ENCODE assay signal across 21 cellular contexts in genomic region chr19:32396046-32396652, GRCh38. TPM values are rescaled to one million over a fixed set of nuclear protein-coding genes. Genes with fewer than 3 reads are reported as not detected.
DNase-seq lines count a peak whose midpoint lies in the region; ATAC-seq and TF ChIP-seq lines count a peak whose summit lies in the region.
"Had no signal": no experiment of that assay in that cellular context is flagged by ENCODE, and none has a peak within 500 bp of the region (broad histone marks: within the 10 kb centered on the region; RNA-seq: fewer than 3 reads in every experiment).

No MANE protein-coding gene starts in this region.

- no peak for TF ChIP-seq POLR2A in transverse colon (IDR thresholded peaks at IDR 0.05)

- intact Hi-C loops in transverse colon (cut with DNase I; ENCODE audit: low total_unique reads) (no loop called here), PC-9 (cut with micrococcal nuclease; ENCODE audit: unreplicated experiment) (no loop called here)

- H4K20me1 ChIP-seq in PC-9 (ENCODE audit: insufficient read depth) = no peaks in the 10 kb centered on the region

- no peaks in the 10 kb centered on the region for H3F3A ChIP-seq in PC-9 (ENCODE audit: insufficient read depth, low read depth)

- BruUV-seq in PC-9 (replicated peaks; lab: Mats Ljungman, UMichigan) = no TSS peak

- H3K9me3 ChIP-seq in transverse colon (no peaks in the 10 kb centered on the region), PC-9 (ENCODE audit: insufficient read depth, low read depth) (no peaks in the 10 kb centered on the region)
- H3K9me3 ChIP-seq: right atrium auricular region had no signal

- no peak overlapping the region for H3K27ac Mint-ChIP-seq in activated T-cell treated with anti-CD3 and anti-CD28 coated beads, Interleukin-2, amount 50 U/mL, for 72 hours
- H3K27ac Mint-ChIP-seq: memory B cell had no signal

- H2AFZ ChIP-seq in PC-9 = no peak overlapping the region

- 85 to 90% methylated on average over 2 to 6 of the region's 6 CpGs for WGBS in transverse colon (ENCODE audit: low coverage in 1 of 2), 2 donors

- no peaks in the 10 kb centered on the region for H3K27me3 Mint-ChIP-seq in activated T-cell treated with anti-CD3 and anti-CD28 coated beads, Interleukin-2, amount 50 U/mL, for 72 hours (ENCODE audit: low read depth)
- H3K27me3 Mint-ChIP-seq: memory B cell had no signal

- H3K4me1 Mint-ChIP-seq in activated T-cell treated with anti-CD3 and anti-CD28 coated beads, Interleukin-2, amount 50 U/mL, for 72 hours (ENCODE audit: low read depth) = peaks cover 11% of the 10 kb centered on the region
- H3K4me1 Mint-ChIP-seq: CD14-positive monocyte had no signal

- in situ Hi-C loops in transverse colon (cut with MboI; ENCODE audit: low pct_ligation_motif_present in 1 of 4, low pct_unique_long_range_greater_than_20kb in 1 of 4, low sequenced_read_pairs in 3 of 4) = no loop called here

- H3K4me2 ChIP-seq in PC-9 = no peak overlapping the region
- H3K4me2 ChIP-seq: KMS-11 had no signal

- H3K79me2 ChIP-seq in PC-9 (ENCODE audit: low read depth) = no peaks in the 10 kb centered on the region

- no peaks in the 10 kb centered on the region for H3K27me3 ChIP-seq in transverse colon
- no peaks in the 10 kb centered on the region for H3K27me3 ChIP-seq in PC-9 (ENCODE audit: insufficient read depth, low read depth)
- H3K27me3 ChIP-seq: right atrium auricular region had no signal

- DNase-seq in activated T-cell treated with anti-CD3 and anti-CD28 coated beads, Interleukin-2, amount 50 U/mL, for 72 hours = peak in 1 of 2 donors; percentile 26
- DNase-seq in activated T-cell treated with anti-CD3 and anti-CD28 coated beads, Interleukin-2, amount 50 U/mL, for 1 hour = no peak
- DNase-seq in activated naive CD4-positive, alpha-beta T cell treated with anti-CD3 and anti-CD28 coated beads, Interleukin-2, amount 50 U/mL, for 16 hours = peak; percentile 18
- DNase-seq in fibroblast of mammary gland (ENCODE audit: low read depth) (peak; percentile 11), transverse colon (no peak), PC-9 (no peak)
- peak; percentile 33 for DNase-seq in stimulated activated naive CD8-positive, alpha-beta T cell treated with anti-CD3 and anti-CD28 coated beads, Interleukin-15, Interleukin-2, amounts not matched to agents 100 U/mL and 50 U/mL, for 24 hours
- no peak for DNase-seq in activated effector memory CD4-positive, alpha-beta T cell treated with anti-CD3 and anti-CD28 coated beads, Interleukin-2, amount 50 U/mL, for 16 hours
- DNase-seq: effector CD4-positive, alpha-beta T cell; EL; erythroblast; left cardiac atrium; NCI-H1694; stimulated activated CD4-positive, alpha-beta T cell treated with anti-CD3 and anti-CD28 coated beads, Interleukin-12 subunit alpha, Interleukin-12 subunit beta, amount 100 ng/mL, for 4 hours; stimulated activated CD8-positive, alpha-beta memory T cell treated with anti-CD3 and anti-CD28 coated beads, Interleukin-4, amount 100 ng/mL, for 48 hours; substantia nigra had no signal

- H3K36me3 ChIP-seq in transverse colon = no peaks in the 10 kb centered on the region
- H3K36me3 ChIP-seq in PC-9 (ENCODE audit: low read depth) = no peaks in the 10 kb centered on the region
- H3K36me3 ChIP-seq: right atrium auricular region had no signal

- POLR2A ChIA-PET in PC-9 (lab: Charles Lee; ENCODE audit: unreplicated experiment) = no interaction called here

- no peaks in the 10 kb centered on the region for H3K9me3 Mint-ChIP-seq in activated T-cell treated with anti-CD3 and anti-CD28 coated beads, Interleukin-2, amount 50 U/mL, for 72 hours
- H3K9me3 Mint-ChIP-seq: memory B cell had no signal

- TF ChIP-seq EP300 in transverse colon (IDR thresholded peaks at IDR 0.05; ENCODE audit: low read depth) = no peak

- H3K4me3 Mint-ChIP-seq in activated T-cell treated with anti-CD3 and anti-CD28 coated beads, Interleukin-2, amount 50 U/mL, for 72 hours = no peak overlapping the region
- H3K4me3 Mint-ChIP-seq: memory B cell had no signal

- ATAC-seq in activated T-cell treated with anti-CD3 and anti-CD28 coated beads, Interleukin-2, amount 50 U/mL, for 72 hours (replicated peaks in 1 of 2) = peak; percentile 74 to 85
- ATAC-seq in stimulated activated naive CD8-positive, alpha-beta T cell treated with anti-CD3 and anti-CD28 coated beads, Interleukin-15, Interleukin-2, amounts not matched to agents 100 U/mL and 50 U/mL, for 24 hours = peak; percentile 71
- ATAC-seq: left cardiac atrium, SK-N-SH treated with all-trans-retinoic acid at 6 μM for 48 hours had no signal

- H3K4me1 ChIP-seq in transverse colon (no peaks in the 10 kb centered on the region), PC-9 (replicated peaks; ENCODE audit: insufficient read depth) (no peaks in the 10 kb centered on the region)

- H3K36me3 Mint-ChIP-seq in activated T-cell treated with anti-CD3 and anti-CD28 coated beads, Interleukin-2, amount 50 U/mL, for 72 hours (ENCODE audit: insufficient read depth in 2 of 2) = peaks cover 0 to 4% of the 10 kb centered on the region in 2 donors

- H3K9me2 ChIP-seq in PC-9 (ENCODE audit: insufficient read depth) = no peaks in the 10 kb centered on the region

- TF ChIP-seq CTCF in fibroblast of mammary gland (conservative IDR thresholded peaks at IDR 0.05; ENCODE audit: control insufficient read depth, insufficient read depth, low read depth, low read length) (no peak), transverse colon (IDR thresholded peaks at IDR 0.05) (no peak), PC-9 (conservative IDR thresholded peaks at IDR 0.05) (no peak)

- CTCF ChIA-PET in PC-9 (lab: Charles Lee) = no interaction called here

- H3K4me3 ChIP-seq in fibroblast of mammary gland (ENCODE audit: control insufficient read depth, low read depth, low read length) (no peak overlapping the region), transverse colon (no peak overlapping the region), PC-9 (no peak overlapping the region)
- H3K4me3 ChIP-seq: right atrium auricular region had no signal

- no peak overlapping the region for H3K27ac ChIP-seq in transverse colon
- no peak overlapping the region for H3K27ac ChIP-seq in PC-9
- H3K27ac ChIP-seq: KMS-11, right atrium auricular region had no signal

RNA-seq across cellular contexts. Expression of gene DPY19L3, which starts 9.4 kb away (rescaled TPM):
- total RNA-seq in activated T-cell treated with anti-CD3 and anti-CD28 coated beads, Interleukin-2, amount 50 U/mL, for 72 hours = 10 to 100 TPM; 17.3 to 21.0 TPM
- total RNA-seq in transverse colon = 10 to 100 TPM; 15.6 to 48.6 (median 20.2) TPM
- 22.3 and 29.0 TPM in 2 replicates for total RNA-seq in PC-9 (2021)

RNA-seq across cellular contexts. Expression of gene ZNF507, which starts 50.7 kb away (rescaled TPM):
- total RNA-seq in activated T-cell treated with anti-CD3 and anti-CD28 coated beads, Interleukin-2, amount 50 U/mL, for 72 hours = 10 to 100 TPM; 22.3 to 26.2 TPM
- 10 to 100 TPM; 20.3 to 30.0 (median 22.5) TPM for total RNA-seq in transverse colon
- total RNA-seq in PC-9 (2021) = 20.8 and 26.5 TPM in 2 replicates

Comparison
In these comparisons a context has a peak if more than half of its experiments do, and no peak if none do; other contexts are left out.
1. DNase-seq: peak in activated naive CD4-positive, alpha-beta T cell treated with anti-CD3 and anti-CD28 coated beads, Interleukin-2, amount 50 U/mL, for 16 hours (single experiment), fibroblast of mammary gland (single experiment) and stimulated activated naive CD8-positive, alpha-beta T cell treated with anti-CD3 and anti-CD28 coated beads, Interleukin-15, Interleukin-2, amounts not matched to agents 100 U/mL and 50 U/mL, for 24 hours (single experiment); none in activated T-cell treated with anti-CD3 and anti-CD28 coated beads, Interleukin-2, amount 50 U/mL, for 1 hour (single experiment), activated effector memory CD4-positive, alpha-beta T cell treated with anti-CD3 and anti-CD28 coated beads, Interleukin-2, amount 50 U/mL, for 16 hours (single experiment), transverse colon (single experiment) and PC-9 (0 of 2).